In the genomic region with DNA sequence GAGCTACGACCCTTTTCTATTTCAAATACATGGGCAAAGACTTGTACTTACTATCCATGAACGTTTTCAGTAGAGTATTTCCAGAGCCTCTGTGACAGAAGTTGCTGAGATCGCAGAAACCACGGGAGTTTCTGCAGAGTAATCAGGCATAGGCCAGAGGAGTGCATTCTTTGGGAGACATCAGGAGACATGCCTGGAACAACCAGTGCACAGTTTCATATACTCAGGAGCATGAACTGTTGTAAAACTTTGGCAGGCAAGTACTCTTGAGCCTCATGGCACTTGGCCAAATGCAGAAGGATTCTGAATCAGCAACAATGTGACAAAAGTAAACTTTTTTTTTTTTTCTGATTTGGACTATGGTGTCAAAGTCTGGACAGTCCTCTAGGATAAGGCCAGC, we compare ENCODE assay signal across 12 cellular contexts.
A peak's percentile ranks its signal among the peaks of the same experiment; 100 is the strongest.
DNase-seq lines count a peak whose midpoint lies in the region; TF ChIP-seq lines count a peak whose summit lies in the region.
"Had no signal": no experiment of that assay in that cellular context is flagged by ENCODE, and none has a peak within 500 bp of the region (broad histone marks: within the 10 kb centered on the region; RNA-seq: fewer than 3 reads in every experiment).

No MANE protein-coding gene starts in this region.

- H3K4me2 ChIP-seq in fibroblast of lung (ENCODE audit: extremely low read depth, insufficient read depth, low read length) (no peak overlapping the region), parathyroid adenoma (ENCODE audit: low read length) (peak overlapping the region; percentile 65), Karpas-422 (ENCODE audit: low read depth, low read length, poor library complexity, severe bottlenecking) (no peak overlapping the region)

- no peaks in the 10 kb centered on the region for H3K9me2 ChIP-seq in Karpas-422 (replicated peaks; ENCODE audit: insufficient read depth, low read length)

- DNase-seq in G401 (ENCODE audit: low spot score), result peak; percentile 5
- peak; percentile 56 to 84 for DNase-seq in NCI-H446 (lab: John Stamatoyannopoulos, UW)
- DNase-seq in fibroblast of lung (ENCODE audit: low read depth in 2 of 2), result peak; percentile 8 to 58
- no peak for DNase-seq in Karpas-422
- DNase-seq in middle frontal gyrus (ENCODE audit: extremely low spot score, low spot score), result no peak
- no peak for DNase-seq in activated naive CD4-positive, alpha-beta T cell treated with anti-CD3 and anti-CD28 coated beads for 36 hours
- DNase-seq in NCI-H748 treated with DMSO at 0.1 percent for 48 hours (lab: John Stamatoyannopoulos, UW), result no peak
- DNase-seq: Calu3, MV-4-11, nephron progenitor cell had no signal

- no peaks in the 10 kb centered on the region for H3K4me1 ChIP-seq in fibroblast of lung (ENCODE audit: control insufficient read depth, extremely low read depth, insufficient read depth, low read length)
- peaks cover 12% of the 10 kb centered on the region for H3K4me1 ChIP-seq in parathyroid adenoma
- no peaks in the 10 kb centered on the region for H3K4me1 ChIP-seq in Karpas-422 (ENCODE audit: low read length)

- H3K36me3 Mint-ChIP-seq in activated naive CD4-positive, alpha-beta T cell treated with anti-CD3 and anti-CD28 coated beads for 36 hours (ENCODE audit: low read depth), result no peaks in the 10 kb centered on the region
- H3K36me3 Mint-ChIP-seq: type B pancreatic cell had no signal

- H3K27ac ChIP-seq in fibroblast of lung (ENCODE audit: insufficient read depth, low read length), result no peak overlapping the region
- peak overlapping the region; percentile 84 for H3K27ac ChIP-seq in parathyroid adenoma
- H3K27ac ChIP-seq in Karpas-422 (ENCODE audit: low read length), result no peak overlapping the region

- H3K79me2 ChIP-seq in fibroblast of lung (ENCODE audit: control insufficient read depth, insufficient read depth, low read length) (no peaks in the 10 kb centered on the region), parathyroid adenoma (no peaks in the 10 kb centered on the region), Karpas-422 (ENCODE audit: low read length) (no peaks in the 10 kb centered on the region)

- in situ Hi-C loops in G401 (cut with HindIII; ENCODE audit: low sequenced_read_pairs), result no loop called here

- H2AFZ ChIP-seq in fibroblast of lung (ENCODE audit: low read length) (no peak overlapping the region), parathyroid adenoma (peak overlapping the region; percentile 73), Karpas-422 (ENCODE audit: low read length) (no peak overlapping the region)

- no peak overlapping the region for H3K9ac ChIP-seq in fibroblast of lung (ENCODE audit: insufficient read depth, low read length)
- H3K9ac ChIP-seq in parathyroid adenoma, result no peak overlapping the region
- no peak overlapping the region for H3K9ac ChIP-seq in Karpas-422 (ENCODE audit: low read length)

- H3K4me3 ChIP-seq in fibroblast of lung (replicated peaks in 1 of 4; ENCODE audit: control extremely low read depth in 1 of 4, insufficient read depth in 1 of 4, low read depth in 3 of 4, low read length in 4 of 4), result no peak overlapping the region
- peak overlapping the region; percentile 9 for H3K4me3 ChIP-seq in parathyroid adenoma (ENCODE audit: low read depth, low read length)
- H3K4me3 ChIP-seq in Karpas-422 (ENCODE audit: low read length), result no peak overlapping the region

- H3K9me3 Mint-ChIP-seq in activated naive CD4-positive, alpha-beta T cell treated with anti-CD3 and anti-CD28 coated beads for 36 hours, result peaks cover 6% of the 10 kb centered on the region
- H3K9me3 Mint-ChIP-seq: nephron progenitor cell, type B pancreatic cell had no signal

- H3K4me3 Mint-ChIP-seq in activated naive CD4-positive, alpha-beta T cell treated with anti-CD3 and anti-CD28 coated beads for 36 hours, result no peak overlapping the region
- H3K4me3 Mint-ChIP-seq: nephron progenitor cell, type B pancreatic cell had no signal

- no peaks in the 10 kb centered on the region for H3K27me3 Mint-ChIP-seq in activated naive CD4-positive, alpha-beta T cell treated with anti-CD3 and anti-CD28 coated beads for 36 hours (ENCODE audit: low read depth)
- H3K27me3 Mint-ChIP-seq: type B pancreatic cell had no signal

- TF ChIP-seq CTCF in fibroblast of lung (conservative IDR thresholded peaks at IDR 0.05 in 1 of 2, IDR thresholded peaks at IDR 0.05 in 1 of 2; ENCODE audit: low read depth in 1 of 2, low read length in 2 of 2), result no peak
- TF ChIP-seq CTCF in parathyroid adenoma (IDR thresholded peaks at IDR 0.05), result no peak

- no peaks in the 10 kb centered on the region for H3K4me1 Mint-ChIP-seq in activated naive CD4-positive, alpha-beta T cell treated with anti-CD3 and anti-CD28 coated beads for 36 hours (ENCODE audit: low read depth)
- H3K4me1 Mint-ChIP-seq: nephron progenitor cell had no signal

- H3K27me3 ChIP-seq in fibroblast of lung (ENCODE audit: control insufficient read depth, insufficient read depth, low read length), result no peaks in the 10 kb centered on the region
- H3K27me3 ChIP-seq in parathyroid adenoma (ENCODE audit: control insufficient read depth, insufficient read depth, low read length), result no peaks in the 10 kb centered on the region
- no peaks in the 10 kb centered on the region for H3K27me3 ChIP-seq in Karpas-422 (ENCODE audit: low read length)

- H3K9me3 ChIP-seq in fibroblast of lung (ENCODE audit: control insufficient read depth, insufficient read depth, low read depth, low read length) (no peaks in the 10 kb centered on the region), parathyroid adenoma (ENCODE audit: control insufficient read depth, low read length) (no peaks in the 10 kb centered on the region), Karpas-422 (ENCODE audit: low read length) (peaks cover 4% of the 10 kb centered on the region)

- intact Hi-C loops in activated naive CD4-positive, alpha-beta T cell treated with anti-CD3 and anti-CD28 coated beads for 36 hours (cut with micrococcal nuclease), result no loop called here

- no peaks in the 10 kb centered on the region for H3K36me3 ChIP-seq in fibroblast of lung (ENCODE audit: control insufficient read depth, insufficient read depth, low read length)
- H3K36me3 ChIP-seq in parathyroid adenoma (ENCODE audit: control insufficient read depth, insufficient read depth, low read length), result no peaks in the 10 kb centered on the region
- no peaks in the 10 kb centered on the region for H3K36me3 ChIP-seq in Karpas-422 (ENCODE audit: insufficient read depth, low read length)

- CTCF ChIA-PET in activated naive CD4-positive, alpha-beta T cell treated with anti-CD3 and anti-CD28 coated beads for 36 hours (lab: Charles Lee), result no interaction called here

- H3K27ac Mint-ChIP-seq in activated naive CD4-positive, alpha-beta T cell treated with anti-CD3 and anti-CD28 coated beads for 36 hours, result no peak overlapping the region
- H3K27ac Mint-ChIP-seq: nephron progenitor cell, type B pancreatic cell had no signal

- H4K20me1 ChIP-seq in fibroblast of lung (ENCODE audit: control insufficient read depth, extremely low read depth, insufficient read depth, low read length) (no peaks in the 10 kb centered on the region), Karpas-422 (ENCODE audit: insufficient read depth, low read depth, low read length) (no peaks in the 10 kb centered on the region)

Comparison
In these comparisons a context has a peak if more than half of its experiments do, and no peak if none do; other contexts are left out.
1. DNase-seq: peak in G401 (single experiment), NCI-H446 (2 of 2) and fibroblast of lung (2 of 2); none in Karpas-422 (single experiment), middle frontal gyrus (single experiment), activated naive CD4-positive, alpha-beta T cell treated with anti-CD3 and anti-CD28 coated beads for 36 hours (single experiment) and NCI-H748 treated with DMSO at 0.1 percent for 48 hours (single experiment).